12 cellular contexts compared by ENCODE assay signal in genomic region chr11:61888043-61888442, GRCh38. TPM values are rescaled to one million over a fixed set of nuclear protein-coding genes. Genes with fewer than 3 reads are reported as not detected.
DNase-seq lines count a peak whose midpoint lies in the region; ATAC-seq, FAIRE-seq and TF ChIP-seq lines count a peak whose summit lies in the region.
"Had no signal": no experiment of that assay in that cellular context is flagged by ENCODE, and none has a peak within 500 bp of the region (broad histone marks: within the 10 kb centered on the region; RNA-seq: fewer than 3 reads in every experiment).

No MANE protein-coding gene starts in this region.

- peaks cover 0 to 8% of the 10 kb centered on the region in 2 experiments for H3K36me3 ChIP-seq in endothelial cell of umbilical vein (ENCODE audit: control insufficient read depth in 2 of 2, extremely low read depth in 1 of 2, insufficient read depth in 2 of 2, low read length in 2 of 2)
- H3K36me3 ChIP-seq: cardiac muscle cell had no signal

- peak; percentile 87 for DNase-seq in 8988T
- DNase-seq in NCI-H226, result peak; percentile 97
- DNase-seq in endothelial cell of umbilical vein (ENCODE audit: low read depth, low spot score), result peak; percentile 95
- peak; percentile 72 for DNase-seq in medulla oblongata (ENCODE audit: extremely low spot score)
- no peak for DNase-seq in GM20000 (ENCODE audit: low spot score)
- DNase-seq in NCI-H748 treated with DMSO at 0.1 percent for 48 hours (lab: John Stamatoyannopoulos, UW), result no peak
- DNase-seq: naive thymus-derived CD8-positive, alpha-beta T cell; NCI-H1930 had no signal

- no peak overlapping the region for H3K4me3 ChIP-seq in endothelial cell of umbilical vein (replicated peaks in 1 of 3; ENCODE audit: insufficient read depth in 1 of 3, low read depth in 1 of 3, low read length in 3 of 3)
- H3K4me3 ChIP-seq: cardiac muscle cell had no signal

- ATAC-seq in GM19324 (IDR thresholded peaks at IDR 0.05; ENCODE audit: low FRiP score, unreplicated experiment) (no peak), HG03095 (IDR thresholded peaks at IDR 0.05; ENCODE audit: unreplicated experiment) (no peak)
- ATAC-seq: naive thymus-derived CD8-positive, alpha-beta T cell had no signal

- peak overlapping the region; percentile 57 for H3K9ac ChIP-seq in endothelial cell of umbilical vein (replicated peaks; ENCODE audit: extremely low read depth, insufficient read depth, low read length)

- peaks cover 32% of the 10 kb centered on the region for H3K4me1 ChIP-seq in endothelial cell of umbilical vein (ENCODE audit: control insufficient read depth, extremely low read depth, insufficient read depth, low read length)

- peaks cover 70% of the 10 kb centered on the region for H3K79me2 ChIP-seq in endothelial cell of umbilical vein (ENCODE audit: control insufficient read depth, insufficient read depth, low read length)

- H2AFZ ChIP-seq in endothelial cell of umbilical vein (ENCODE audit: low read depth, low read length), result no peak overlapping the region

- no TSS peak for BruUV-seq in endothelial cell of umbilical vein (replicated peaks; lab: Mats Ljungman, UMichigan)

- no peaks in the 10 kb centered on the region for H3K9me3 ChIP-seq in endothelial cell of umbilical vein (replicated peaks; ENCODE audit: control insufficient read depth, insufficient read depth, low read length)

- H3K9me1 ChIP-seq in endothelial cell of umbilical vein (replicated peaks; ENCODE audit: control insufficient read depth, extremely low read depth, insufficient read depth, low read length), result no peaks in the 10 kb centered on the region

- FAIRE-seq in endothelial cell of umbilical vein (lab: Jason Lieb, UNC), result peak; percentile 99
- FAIRE-seq: A204.1 had no signal

- peak overlapping the region; percentile 90 for H3K27ac ChIP-seq in endothelial cell of umbilical vein (ENCODE audit: insufficient read depth, low read depth, low read length)
- H3K27ac ChIP-seq: cardiac muscle cell had no signal

- H3K27me3 ChIP-seq in endothelial cell of umbilical vein (ENCODE audit: control insufficient read depth in 2 of 2, insufficient read depth in 2 of 2, low read length in 2 of 2), result no peaks in the 10 kb centered on the region
- H3K27me3 ChIP-seq: cardiac muscle cell had no signal

- peak overlapping the region; percentile 43 for H3K4me2 ChIP-seq in endothelial cell of umbilical vein (ENCODE audit: insufficient read depth, low read length)

- dilution Hi-C loops in endothelial cell of umbilical vein (cut with MboI; ENCODE audit: extremely low pct_ligation_motif_present, low sequenced_read_pairs), result no loop called here

- CTCF ChIA-PET in endothelial cell of umbilical vein (lab: Charles Lee), result interaction anchor here (0.8 to 4.8 kb wide), 8 partner anchors 9 to 220 kb away, joined by 3 to 19 read pairs (median 5); no protein-coding TSS in a partner anchor

- no peak for TF ChIP-seq POLR2A in endothelial cell of umbilical vein (IDR thresholded peaks at IDR 0.05; ENCODE audit: low read depth, low read length)

- TF ChIP-seq CTCF in endothelial cell of umbilical vein (IDR thresholded peaks at IDR 0.05; ENCODE audit: extremely low read depth in 1 of 2, insufficient read depth in 1 of 2, low read depth in 1 of 2, low read length in 2 of 2) (no peak), GM20000 (IDR thresholded peaks at IDR 0.05; ENCODE audit: extremely low read depth, missing control alignments) (no peak)

- intact Hi-C loops in endothelial cell of umbilical vein (cut with micrococcal nuclease), result loop anchor here (1.0 kb wide), 2 partner anchors 17 to 83 kb away; no protein-coding TSS in a partner anchor

- POLR2A ChIA-PET in endothelial cell of umbilical vein (lab: Charles Lee), result no interaction called here

- H4K20me1 ChIP-seq in endothelial cell of umbilical vein (replicated peaks; ENCODE audit: control insufficient read depth, extremely low read depth, insufficient read depth, low read length), result no peaks in the 10 kb centered on the region

TF ChIP-seq in endothelial cell of umbilical vein, 7 proteins besides CTCF, POLR2A, EP300 and RAD21:
- TF ChIP-seq MAX (IDR thresholded peaks at IDR 0.05; ENCODE audit: insufficient read depth, insufficient read length) (no peak), MYC (IDR thresholded peaks at IDR 0.05; ENCODE audit: low read depth, low read length) (no peak), JUN (IDR thresholded peaks at IDR 0.05; ENCODE audit: borderline replicate concordance, insufficient read depth, insufficient read length, low read depth) (peak; percentile 88), FOS (IDR thresholded peaks at IDR 0.05; ENCODE audit: borderline replicate concordance, insufficient read depth, low read length) (peak; percentile 49), POLR2AphosphoS5 (IDR thresholded peaks at IDR 0.05; ENCODE audit: insufficient read depth, low read depth, low read length) (peak; percentile 97)

RNA-seq across cellular contexts. Expression of gene FADS3, which starts 3.3 kb away (rescaled TPM):
- 204 and 216 TPM in 2 replicates for total RNA-seq in endothelial cell of umbilical vein
- polyA plus RNA-seq in endothelial cell of umbilical vein, result 346 and 506 TPM in 2 replicates
- polyA plus RNA-seq in endothelial cell of umbilical vein (2011; cell fraction: cytosol; rRNA removed), result 166 and 243 TPM in 2 replicates
- polyA plus RNA-seq in endothelial cell of umbilical vein (2011; cell fraction: nucleus; rRNA removed), result 1,185 and 1,740 TPM in 2 replicates
- polyA plus RNA-seq in endothelial cell of umbilical vein (2012), result 114 and 158 TPM in 2 replicates
- polyA minus RNA-seq in endothelial cell of umbilical vein, result 188 and 207 TPM in 2 replicates
- 32.9 TPM for polyA minus RNA-seq in endothelial cell of umbilical vein (2011; cell fraction: cytosol; rRNA and poly(A)+ RNA removed)
- 141 and 219 TPM in 2 replicates for polyA minus RNA-seq in endothelial cell of umbilical vein (2011; cell fraction: nucleus; rRNA and poly(A)+ RNA removed)

RNA-seq across cellular contexts. Expression of gene RAB3IL1, which starts 29.3 kb away (rescaled TPM):
- total RNA-seq in endothelial cell of umbilical vein, result 1.2 and 3.6 TPM in 2 replicates
- polyA plus RNA-seq in endothelial cell of umbilical vein, result 1.8 and 2.9 TPM in 2 replicates
- polyA plus RNA-seq in endothelial cell of umbilical vein (2011; cell fraction: cytosol; rRNA removed), result 0.88 and 1.4 TPM in 2 replicates
- 2.1 TPM in 2 replicates for polyA plus RNA-seq in endothelial cell of umbilical vein (2011; cell fraction: nucleus; rRNA removed)
- polyA plus RNA-seq in endothelial cell of umbilical vein (2012), result 1.3 and 3.8 TPM in 2 replicates
- polyA minus RNA-seq in endothelial cell of umbilical vein, result 0.89 and 0.90 TPM in 2 replicates
- polyA minus RNA-seq in endothelial cell of umbilical vein (2011; cell fraction: cytosol; rRNA and poly(A)+ RNA removed), result 7.3 TPM
- polyA minus RNA-seq in endothelial cell of umbilical vein (2011; cell fraction: nucleus; rRNA and poly(A)+ RNA removed), result 0.58 and 0.72 TPM in 2 replicates
- polyA plus RNA-seq: naive thymus-derived CD8-positive, alpha-beta T cell had no signal

RNA-seq across cellular contexts. Expression of gene FADS2, which starts 59.9 kb away (rescaled TPM):
- 668 and 694 TPM in 2 replicates for total RNA-seq in endothelial cell of umbilical vein
- 898 and 969 TPM in 2 replicates for polyA plus RNA-seq in endothelial cell of umbilical vein
- polyA plus RNA-seq in endothelial cell of umbilical vein (2011; cell fraction: cytosol; rRNA removed), result 619 and 783 TPM in 2 replicates
- 552 and 630 TPM in 2 replicates for polyA plus RNA-seq in endothelial cell of umbilical vein (2011; cell fraction: nucleus; rRNA removed)
- polyA plus RNA-seq in endothelial cell of umbilical vein (2012), result 311 and 450 TPM in 2 replicates
- polyA minus RNA-seq in endothelial cell of umbilical vein, result 1,118 and 1,176 TPM in 2 replicates
- polyA minus RNA-seq in endothelial cell of umbilical vein (2011; cell fraction: cytosol; rRNA and poly(A)+ RNA removed), result 46.5 TPM
- 172 and 219 TPM in 2 replicates for polyA minus RNA-seq in endothelial cell of umbilical vein (2011; cell fraction: nucleus; rRNA and poly(A)+ RNA removed)
- total RNA-seq: naive thymus-derived CD8-positive, alpha-beta T cell had no signal

Comparison
In these comparisons a context has a peak if more than half of its experiments do, and no peak if none do; other contexts are left out.
1. DNase-seq: peak in 8988T (single experiment), NCI-H226 (single experiment), endothelial cell of umbilical vein (single experiment) and medulla oblongata (single experiment); none in GM20000 (single experiment) and NCI-H748 treated with DMSO at 0.1 percent for 48 hours (single experiment).